Comparison of ENCODE assay signal across 34 cellular contexts in the genomic region with DNA sequence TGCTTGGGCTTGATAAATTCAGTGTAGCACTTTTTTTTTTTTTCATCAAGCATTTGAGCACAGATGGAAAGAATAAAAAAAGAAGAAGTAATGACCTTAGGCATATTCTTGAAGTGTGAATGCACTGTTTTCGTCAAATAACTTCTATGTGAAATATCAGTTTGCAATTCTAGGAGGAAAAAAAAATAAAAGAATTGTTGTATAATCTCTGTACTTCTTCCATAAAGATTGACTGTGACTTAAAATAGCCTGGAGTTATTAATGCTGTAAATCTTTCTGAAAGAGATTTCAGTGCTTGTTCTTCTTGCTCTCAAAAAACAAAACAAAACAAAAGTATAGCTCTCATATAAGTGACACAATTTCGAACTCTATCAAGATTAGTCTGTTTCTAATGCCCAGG.
"Had no signal": no experiment of that assay in that cellular context is flagged by ENCODE, and none has a peak within 500 bp of the region (broad histone marks: within the 10 kb centered on the region; RNA-seq: fewer than 3 reads in every experiment).

No MANE protein-coding gene starts in this region.

- ATAC-seq: activated CD8-positive, alpha-beta memory T cell treated with anti-CD3 and anti-CD28 coated beads, Interleukin-2, amount 10 ng/mL, durations not matched to agents 7 days and 5 days; activated CD8-positive, alpha-beta T cell treated with anti-CD3 and anti-CD28 coated beads, Interleukin-2, amount 10 ng/mL, durations not matched to agents 7 days and 5 days; activated naive CD8-positive, alpha-beta T cell treated with anti-CD3 and anti-CD28 coated beads, Interleukin-2, amount 50 U/mL, for 24 hours; body of pancreas had no signal

- DNase-seq: activated B cell treated with CpG ODN at 0.5 μM for 24 hours; activated CD4-positive, alpha-beta memory T cell treated with anti-CD3 and anti-CD28 coated beads for 36 hours; activated CD4-positive, alpha-beta T cell treated with anti-CD3 and anti-CD28 coated beads for 4 hours; activated CD4-positive, alpha-beta T cell treated with anti-CD3 and anti-CD28 coated beads, Interleukin-2, amount 10 ng/mL, durations not matched to agents 24 days and 14 days; activated CD4-positive, alpha-beta T cell treated with anti-CD3 and anti-CD28 coated beads, Interleukin-2, amount 50 U/mL, for 1 hour; activated CD4-positive, alpha-beta T cell treated with anti-CD3 and anti-CD28 coated beads, Interleukin-2, amount 50 U/mL, for 4 hours; activated CD4-positive, CD25-positive, alpha-beta regulatory T cell treated with anti-CD3 and anti-CD28 coated beads, Interleukin-2, amount 50 U/mL, for 72 hours; activated CD8-positive, alpha-beta memory T cell treated with anti-CD3 and anti-CD28 coated beads for 24 hours; activated CD8-positive, alpha-beta memory T cell treated with anti-CD3 and anti-CD28 coated beads, Interleukin-2, amount 10 ng/mL, durations not matched to agents 7 days and 5 days; activated CD8-positive, alpha-beta memory T cell treated with anti-CD3 and anti-CD28 coated beads, Interleukin-2, amount 50 U/mL, for 48 hours; activated CD8-positive, alpha-beta T cell treated with anti-CD3 and anti-CD28 coated beads, Interleukin-2, amount 10 ng/mL, durations not matched to agents 7 days and 5 days; activated effector memory CD4-positive, alpha-beta T cell treated with Interleukin-2 at 50 U/mL for 16 hours; activated gamma-delta T cell; activated naive CD4-positive, alpha-beta T cell treated with anti-CD3 and anti-CD28 coated beads, Interleukin-2, amount 10 ng/mL, durations not matched to agents 7 days and 5 days; activated naive CD4-positive, alpha-beta T cell treated with Interleukin-2 at 50 U/mL for 16 hours; activated naive CD8-positive, alpha-beta T cell treated with anti-CD3 and anti-CD28 coated beads, Interleukin-2, amount 10 ng/mL, durations not matched to agents 7 days and 5 days; activated naive CD8-positive, alpha-beta T cell treated with anti-CD3 and anti-CD28 coated beads, Interleukin-2, amount 50 U/mL, for 24 hours; activated T-cell treated with anti-CD3 and anti-CD28 coated beads, Interleukin-2, amount 50 U/mL, for 24 hours; activated T-cell treated with anti-CD3 and anti-CD28 coated beads, Interleukin-2, amount 50 U/mL, for 48 hours; adrenal gland; amniotic stem cell; aorta; body of pancreas; brain microvascular endothelial cell; central memory CD4-positive, alpha-beta T cell; T-helper 2 cell; T-helper 9 cell had no signal

- H3K27me3 Mint-ChIP-seq: activated B cell treated with CpG ODN at 0.5 μM for 24 hours; activated CD4-positive, alpha-beta memory T cell treated with anti-CD3 and anti-CD28 coated beads for 36 hours; activated CD4-positive, alpha-beta T cell treated with anti-CD3 and anti-CD28 coated beads, Interleukin-2, amount 10 ng/mL, durations not matched to agents 24 days and 14 days; activated CD8-positive, alpha-beta memory T cell treated with anti-CD3 and anti-CD28 coated beads, Interleukin-2, amount 10 ng/mL, durations not matched to agents 7 days and 5 days; activated naive CD4-positive, alpha-beta T cell treated with anti-CD3 and anti-CD28 coated beads, Interleukin-2, amount 10 ng/mL, durations not matched to agents 7 days and 5 days; activated naive CD4-positive, alpha-beta T cell treated with anti-CD3 and anti-CD28 coated beads, Interleukin-2, amount 50 U/mL, for 24 hours; activated naive CD8-positive, alpha-beta T cell; activated naive CD8-positive, alpha-beta T cell treated with anti-CD3 and anti-CD28 coated beads, Interleukin-2, amount 10 ng/mL, durations not matched to agents 7 days and 5 days; activated naive CD8-positive, alpha-beta T cell treated with anti-CD3 and anti-CD28 coated beads, Interleukin-2, amount 50 U/mL, for 24 hours; activated T-cell treated with anti-CD3 and anti-CD28 coated beads, Interleukin-2, amount 50 U/mL, for 24 hours had no signal

- H3K4me1 Mint-ChIP-seq: activated B cell treated with CpG ODN at 0.5 μM for 24 hours; activated CD4-positive, alpha-beta T cell treated with anti-CD3 and anti-CD28 coated beads, Interleukin-2, amount 10 ng/mL, durations not matched to agents 24 days and 14 days; activated CD8-positive, alpha-beta memory T cell treated with anti-CD3 and anti-CD28 coated beads, Interleukin-2, amount 10 ng/mL, durations not matched to agents 7 days and 5 days; activated naive CD4-positive, alpha-beta T cell treated with anti-CD3 and anti-CD28 coated beads, Interleukin-2, amount 10 ng/mL, durations not matched to agents 7 days and 5 days; activated naive CD4-positive, alpha-beta T cell treated with anti-CD3 and anti-CD28 coated beads, Interleukin-2, amount 50 U/mL, for 24 hours; activated naive CD8-positive, alpha-beta T cell treated with anti-CD3 and anti-CD28 coated beads, Interleukin-2, amount 10 ng/mL, durations not matched to agents 7 days and 5 days; activated naive CD8-positive, alpha-beta T cell treated with anti-CD3 and anti-CD28 coated beads, Interleukin-2, amount 50 U/mL, for 24 hours had no signal

- H3K27ac ChIP-seq: adrenal gland, body of pancreas, brain microvascular endothelial cell, breast epithelium, VCaP had no signal

- H3K4me1 ChIP-seq: adrenal gland, body of pancreas, breast epithelium had no signal

- H3K36me3 Mint-ChIP-seq: activated CD4-positive, alpha-beta memory T cell treated with anti-CD3 and anti-CD28 coated beads for 36 hours; activated CD8-positive, alpha-beta memory T cell treated with anti-CD3 and anti-CD28 coated beads, Interleukin-2, amount 10 ng/mL, durations not matched to agents 7 days and 5 days; activated naive CD4-positive, alpha-beta T cell treated with anti-CD3 and anti-CD28 coated beads, Interleukin-2, amount 10 ng/mL, durations not matched to agents 7 days and 5 days; activated naive CD4-positive, alpha-beta T cell treated with anti-CD3 and anti-CD28 coated beads, Interleukin-2, amount 50 U/mL, for 24 hours; activated naive CD8-positive, alpha-beta T cell; activated naive CD8-positive, alpha-beta T cell treated with anti-CD3 and anti-CD28 coated beads, Interleukin-2, amount 10 ng/mL, durations not matched to agents 7 days and 5 days had no signal

- H3K4me3 Mint-ChIP-seq: activated B cell treated with CpG ODN at 0.5 μM for 24 hours; activated CD4-positive, alpha-beta memory T cell treated with anti-CD3 and anti-CD28 coated beads for 36 hours; activated CD4-positive, alpha-beta T cell treated with anti-CD3 and anti-CD28 coated beads, Interleukin-2, amount 10 ng/mL, durations not matched to agents 24 days and 14 days; activated CD8-positive, alpha-beta memory T cell treated with anti-CD3 and anti-CD28 coated beads, Interleukin-2, amount 10 ng/mL, durations not matched to agents 7 days and 5 days; activated CD8-positive, alpha-beta T cell treated with anti-CD3 and anti-CD28 coated beads, Interleukin-2, amount 10 ng/mL, durations not matched to agents 7 days and 5 days; activated naive CD4-positive, alpha-beta T cell treated with anti-CD3 and anti-CD28 coated beads, Interleukin-2, amount 10 ng/mL, durations not matched to agents 7 days and 5 days; activated naive CD4-positive, alpha-beta T cell treated with anti-CD3 and anti-CD28 coated beads, Interleukin-2, amount 50 U/mL, for 24 hours; activated naive CD8-positive, alpha-beta T cell; activated naive CD8-positive, alpha-beta T cell treated with anti-CD3 and anti-CD28 coated beads, Interleukin-2, amount 10 ng/mL, durations not matched to agents 7 days and 5 days; activated naive CD8-positive, alpha-beta T cell treated with anti-CD3 and anti-CD28 coated beads, Interleukin-2, amount 50 U/mL, for 24 hours; activated T-cell treated with anti-CD3 and anti-CD28 coated beads, Interleukin-2, amount 50 U/mL, for 24 hours; T-helper 1 cell treated with Interleukin-12 subunit alpha and Interleukin-12 subunit beta and Interleukin-4 antibody, amounts not matched to agents 30 μg/mL and 1 μg/mL, for 36 hours; T-helper 2 cell treated with Interferon-gamma antibody and Interleukin-4, amounts not matched to agents 5 μg/mL and 100 μg/mL, for 36 hours had no signal

- H3K4me3 ChIP-seq: adrenal gland, body of pancreas, breast epithelium had no signal

- H3K36me3 ChIP-seq: adrenal gland, brain microvascular endothelial cell, breast epithelium had no signal

- H3K9me3 ChIP-seq: adrenal gland, body of pancreas, breast epithelium had no signal

- H3K27me3 ChIP-seq: adrenal gland, body of pancreas, brain microvascular endothelial cell, breast epithelium had no signal

- H3K9me3 Mint-ChIP-seq: activated B cell treated with CpG ODN at 0.5 μM for 24 hours; activated CD4-positive, alpha-beta T cell treated with anti-CD3 and anti-CD28 coated beads, Interleukin-2, amount 10 ng/mL, durations not matched to agents 24 days and 14 days; activated naive CD8-positive, alpha-beta T cell treated with anti-CD3 and anti-CD28 coated beads, Interleukin-2, amount 50 U/mL, for 24 hours; activated T-cell treated with anti-CD3 and anti-CD28 coated beads, Interleukin-2, amount 50 U/mL, for 24 hours; T-helper 1 cell treated with Interleukin-12 subunit alpha and Interleukin-12 subunit beta and Interleukin-4 antibody, amounts not matched to agents 30 μg/mL and 1 μg/mL, for 36 hours; T-helper 2 cell treated with Interferon-gamma antibody and Interleukin-4, amounts not matched to agents 5 μg/mL and 100 μg/mL, for 36 hours had no signal

- H3K27ac Mint-ChIP-seq: activated B cell treated with CpG ODN at 0.5 μM for 24 hours; activated CD4-positive, alpha-beta memory T cell treated with anti-CD3 and anti-CD28 coated beads for 36 hours; activated CD4-positive, alpha-beta T cell treated with anti-CD3 and anti-CD28 coated beads, Interleukin-2, amount 10 ng/mL, durations not matched to agents 24 days and 14 days; activated CD8-positive, alpha-beta memory T cell treated with anti-CD3 and anti-CD28 coated beads, Interleukin-2, amount 10 ng/mL, durations not matched to agents 7 days and 5 days; activated CD8-positive, alpha-beta T cell treated with anti-CD3 and anti-CD28 coated beads, Interleukin-2, amount 10 ng/mL, durations not matched to agents 7 days and 5 days; activated naive CD4-positive, alpha-beta T cell treated with anti-CD3 and anti-CD28 coated beads, Interleukin-2, amount 10 ng/mL, durations not matched to agents 7 days and 5 days; activated naive CD4-positive, alpha-beta T cell treated with anti-CD3 and anti-CD28 coated beads, Interleukin-2, amount 50 U/mL, for 24 hours; activated naive CD8-positive, alpha-beta T cell; activated naive CD8-positive, alpha-beta T cell treated with anti-CD3 and anti-CD28 coated beads, Interleukin-2, amount 10 ng/mL, durations not matched to agents 7 days and 5 days; activated naive CD8-positive, alpha-beta T cell treated with anti-CD3 and anti-CD28 coated beads, Interleukin-2, amount 50 U/mL, for 24 hours; activated T-cell treated with anti-CD3 and anti-CD28 coated beads, Interleukin-2, amount 50 U/mL, for 24 hours; activated T-helper 2 cell treated with anti-CD3 and anti-CD28 coated beads, Interferon-gamma antibody, Interleukin-2, Interleukin-4, amounts not matched to agents 10 μg/mL and 5 μg/mL and 100 μg/mL, durations not matched to agents 14 hours and 24 hours and 36 hours; T-helper 1 cell treated with Interleukin-12 subunit alpha and Interleukin-12 subunit beta and Interleukin-4 antibody, amounts not matched to agents 30 μg/mL and 1 μg/mL, for 36 hours; T-helper 2 cell treated with Interferon-gamma antibody and Interleukin-4, amounts not matched to agents 5 μg/mL and 100 μg/mL, for 36 hours had no signal
